Comparison of ENCODE assay signal across 16 cellular contexts in the genomic region with DNA sequence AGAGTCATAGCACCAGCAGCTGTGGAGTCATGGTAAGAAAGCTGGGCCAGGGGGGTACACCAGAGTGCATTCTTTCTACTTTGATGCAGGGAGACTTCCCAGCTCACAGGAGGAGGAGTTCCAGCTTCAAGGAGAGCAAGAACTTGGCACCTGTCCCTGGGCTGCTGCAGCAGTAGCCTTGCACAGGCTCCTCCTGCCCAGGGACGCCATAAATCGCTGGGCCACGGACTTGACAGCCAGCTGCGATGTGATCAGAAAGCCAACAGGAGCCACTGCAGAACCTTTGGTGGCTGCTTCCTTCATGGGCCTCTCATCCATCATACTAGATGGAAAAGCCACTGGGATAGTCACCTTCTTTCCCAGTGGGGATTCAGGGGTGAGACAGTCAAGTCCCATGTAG.
A peak's percentile ranks its signal among the peaks of the same experiment; 100 is the strongest.
DNase-seq lines count a peak whose midpoint lies in the region; ATAC-seq and TF ChIP-seq lines count a peak whose summit lies in the region.
"Had no signal": no experiment of that assay in that cellular context is flagged by ENCODE, and none has a peak within 500 bp of the region (broad histone marks: within the 10 kb centered on the region; RNA-seq: fewer than 3 reads in every experiment).

No MANE protein-coding gene starts in this region.

- H3K9me2 ChIP-seq in GM23338 (ENCODE audit: insufficient read depth): no peaks in the 10 kb centered on the region

- H3K9ac ChIP-seq in neural progenitor cell: no peak overlapping the region

- no peaks in the 10 kb centered on the region; the same call in 2 of the 3 replicates for H3K9me3 Mint-ChIP-seq in GM23338
- H3K9me3 Mint-ChIP-seq in neural progenitor cell: no peaks in the 10 kb centered on the region
- H3K9me3 Mint-ChIP-seq: activated CD4-positive, alpha-beta T cell treated with anti-CD3 and anti-CD28 coated beads, Interleukin-2, amount 10 ng/mL, durations not matched to agents 24 days and 14 days had no signal

- no peaks in the 10 kb centered on the region for H3K79me2 ChIP-seq in GM23338 (replicated peaks; ENCODE audit: insufficient read depth)
- no peaks in the 10 kb centered on the region for H3K79me2 ChIP-seq in neural progenitor cell (ENCODE audit: low read depth)

- H3K36me3 ChIP-seq in GM23338 (ENCODE audit: insufficient read depth) (no peaks in the 10 kb centered on the region; the same call in 1 of the 2 replicates), neural progenitor cell (no peaks in the 10 kb centered on the region)
- H3K36me3 ChIP-seq: BE2C, pancreas had no signal

- no peak overlapping the region for H3K27ac ChIP-seq in GM23338 (ENCODE audit: low read depth)
- no peak overlapping the region for H3K27ac ChIP-seq in neural progenitor cell
- H3K27ac ChIP-seq: pancreas, PC-9, SK-N-MC had no signal

- TF ChIP-seq CTCF in GM23338 (conservative IDR thresholded peaks at IDR 0.05; ENCODE audit: low read depth in 2 of 2) (peak in 1 of 2 experiments; percentile 23; a peak in 2 of 4 replicates), neural progenitor cell (IDR thresholded peaks at IDR 0.05) (no peak)

- H3F3A ChIP-seq in GM23338 (replicated peaks; ENCODE audit: low read depth): no peaks in the 10 kb centered on the region
- no peaks in the 10 kb centered on the region for H3F3A ChIP-seq in neural progenitor cell (ENCODE audit: low read depth)

- H3K27me3 ChIP-seq in GM23338 (ENCODE audit: insufficient read depth) (no peaks in the 10 kb centered on the region), neural progenitor cell (no peaks in the 10 kb centered on the region)
- H3K27me3 ChIP-seq: BE2C, pancreas had no signal

- ATAC-seq in GM23338: no peak
- ATAC-seq: effector memory CD8-positive, alpha-beta T cell had no signal

- H3K27me3 Mint-ChIP-seq in GM23338 (ENCODE audit: insufficient read depth, low read depth, poor library complexity): no peaks in the 10 kb centered on the region
- no peaks in the 10 kb centered on the region for H3K27me3 Mint-ChIP-seq in neural progenitor cell (ENCODE audit: insufficient read depth, low read depth)
- H3K27me3 Mint-ChIP-seq: activated CD4-positive, alpha-beta T cell treated with anti-CD3 and anti-CD28 coated beads, Interleukin-2, amount 10 ng/mL, durations not matched to agents 24 days and 14 days had no signal

- H3K9me3 ChIP-seq in neural progenitor cell (ENCODE audit: low read depth): no peaks in the 10 kb centered on the region
- H3K9me3 ChIP-seq: BE2C, pancreas had no signal

- H3K27ac Mint-ChIP-seq in GM23338 (no peak overlapping the region), neural progenitor cell (no peak overlapping the region)
- H3K27ac Mint-ChIP-seq: activated CD4-positive, alpha-beta T cell treated with anti-CD3 and anti-CD28 coated beads, Interleukin-2, amount 10 ng/mL, durations not matched to agents 24 days and 14 days; effector memory CD8-positive, alpha-beta T cell had no signal

- peaks cover 46% of the 10 kb centered on the region for H3K4me1 Mint-ChIP-seq in GM23338
- no peaks in the 10 kb centered on the region for H3K4me1 Mint-ChIP-seq in neural progenitor cell
- H3K4me1 Mint-ChIP-seq: activated CD4-positive, alpha-beta T cell treated with anti-CD3 and anti-CD28 coated beads, Interleukin-2, amount 10 ng/mL, durations not matched to agents 24 days and 14 days had no signal

- H2AFZ ChIP-seq in GM23338: peak overlapping the region; percentile 34
- H2AFZ ChIP-seq in neural progenitor cell (replicated peaks): no peak overlapping the region

- H4K20me1 ChIP-seq in GM23338 (replicated peaks; ENCODE audit: insufficient read depth) (no peaks in the 10 kb centered on the region), neural progenitor cell (ENCODE audit: low read depth) (no peaks in the 10 kb centered on the region)

- no peak overlapping the region for H3K4me3 Mint-ChIP-seq in GM23338
- H3K4me3 Mint-ChIP-seq in neural progenitor cell: no peak overlapping the region
- H3K4me3 Mint-ChIP-seq: activated CD4-positive, alpha-beta T cell treated with anti-CD3 and anti-CD28 coated beads, Interleukin-2, amount 10 ng/mL, durations not matched to agents 24 days and 14 days; effector memory CD8-positive, alpha-beta T cell had no signal

- H3K4me2 ChIP-seq in GM23338: 0 out of 2 replicates have a peak overlapping the region, but pooled peaks have one; percentile 18
- no peak overlapping the region for H3K4me2 ChIP-seq in neural progenitor cell
- H3K4me2 ChIP-seq: PC-9 had no signal

- DNase-seq in COLO668 (lab: John Stamatoyannopoulos, UW; ENCODE audit: unreplicated experiment): peak; percentile 2
- DNase-seq in GM23338 (ENCODE audit: low spot score): no peak
- peak; percentile 38 for DNase-seq in SHP77 treated with DMSO at 0.1 percent for 48 hours (lab: John Stamatoyannopoulos, UW)
- peak; percentile 3 for DNase-seq in neural progenitor cell (ENCODE audit: low spot score)
- no peak for DNase-seq in NCI-H446 (lab: John Stamatoyannopoulos, UW)
- no peak for DNase-seq in stimulated activated CD4-positive, alpha-beta T cell treated with anti-CD3 and anti-CD28 coated beads, Interleukin-4, amount 100 ng/mL, for 1 hour
- DNase-seq in NCI-H1092 (lab: John Stamatoyannopoulos, UW): no peak
- DNase-seq: activated CD4-positive, alpha-beta T cell treated with anti-CD3 and anti-CD28 coated beads, Interleukin-2, amount 10 ng/mL, durations not matched to agents 24 days and 14 days; BE2C; effector memory CD8-positive, alpha-beta T cell; glutamatergic neuron; NCI-H1694 treated with DMSO at 0.1 percent for 48 hours; PC-9; stimulated activated CD4-positive, alpha-beta T cell treated with anti-CD3 and anti-CD28 coated beads, Interleukin-1b, Interleukin-23, amount 100 ng/mL, for 48 hours had no signal

- H3K4me1 ChIP-seq in GM23338 (ENCODE audit: insufficient read depth) (peaks cover 57% of the 10 kb centered on the region), neural progenitor cell (no peaks in the 10 kb centered on the region)
- H3K4me1 ChIP-seq: BE2C, pancreas had no signal

- H3K4me3 ChIP-seq in GM23338: no peak overlapping the region
- no peak overlapping the region for H3K4me3 ChIP-seq in neural progenitor cell
- H3K4me3 ChIP-seq: pancreas, PC-9, SK-N-MC had no signal

- H3K36me3 Mint-ChIP-seq in GM23338 (ENCODE audit: low read depth) (peaks cover 2% of the 10 kb centered on the region; the same call in 1 of the 3 replicates), neural progenitor cell (no peaks in the 10 kb centered on the region)

TF ChIP-seq in GM23338, 12 proteins besides CTCF, POLR2A, EP300 and RAD21:
- TF ChIP-seq, protein P1, sequence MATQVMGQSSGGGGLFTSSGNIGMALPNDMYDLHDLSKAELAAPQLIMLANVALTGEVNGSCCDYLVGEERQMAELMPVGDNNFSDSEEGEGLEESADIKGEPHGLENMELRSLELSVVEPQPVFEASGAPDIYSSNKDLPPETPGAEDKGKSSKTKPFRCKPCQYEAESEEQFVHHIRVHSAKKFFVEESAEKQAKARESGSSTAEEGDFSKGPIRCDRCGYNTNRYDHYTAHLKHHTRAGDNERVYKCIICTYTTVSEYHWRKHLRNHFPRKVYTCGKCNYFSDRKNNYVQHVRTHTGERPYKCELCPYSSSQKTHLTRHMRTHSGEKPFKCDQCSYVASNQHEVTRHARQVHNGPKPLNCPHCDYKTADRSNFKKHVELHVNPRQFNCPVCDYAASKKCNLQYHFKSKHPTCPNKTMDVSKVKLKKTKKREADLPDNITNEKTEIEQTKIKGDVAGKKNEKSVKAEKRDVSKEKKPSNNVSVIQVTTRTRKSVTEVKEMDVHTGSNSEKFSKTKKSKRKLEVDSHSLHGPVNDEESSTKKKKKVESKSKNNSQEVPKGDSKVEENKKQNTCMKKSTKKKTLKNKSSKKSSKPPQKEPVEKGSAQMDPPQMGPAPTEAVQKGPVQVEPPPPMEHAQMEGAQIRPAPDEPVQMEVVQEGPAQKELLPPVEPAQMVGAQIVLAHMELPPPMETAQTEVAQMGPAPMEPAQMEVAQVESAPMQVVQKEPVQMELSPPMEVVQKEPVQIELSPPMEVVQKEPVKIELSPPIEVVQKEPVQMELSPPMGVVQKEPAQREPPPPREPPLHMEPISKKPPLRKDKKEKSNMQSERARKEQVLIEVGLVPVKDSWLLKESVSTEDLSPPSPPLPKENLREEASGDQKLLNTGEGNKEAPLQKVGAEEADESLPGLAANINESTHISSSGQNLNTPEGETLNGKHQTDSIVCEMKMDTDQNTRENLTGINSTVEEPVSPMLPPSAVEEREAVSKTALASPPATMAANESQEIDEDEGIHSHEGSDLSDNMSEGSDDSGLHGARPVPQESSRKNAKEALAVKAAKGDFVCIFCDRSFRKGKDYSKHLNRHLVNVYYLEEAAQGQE (IDR thresholded peaks at IDR 0.05; ENCODE audit: unreplicated experiment): no peak
- TF ChIP-seq CREB1 (CRISPR knock-in tag; IDR thresholded peaks at IDR 0.05; ENCODE audit: low read depth) (no peak), POLR2AphosphoS5 (IDR thresholded peaks at IDR 0.05; ENCODE audit: low read depth) (no peak)

Comparison
In these comparisons a context has a peak if more than half of its experiments do, and no peak if none do; other contexts are left out.
1. DNase-seq: peak in COLO668 (single experiment), SHP77 treated with DMSO at 0.1 percent for 48 hours (single experiment) and neural progenitor cell (single experiment); none in GM23338 (single experiment), NCI-H446 (0 of 2), stimulated activated CD4-positive, alpha-beta T cell treated with anti-CD3 and anti-CD28 coated beads, Interleukin-4, amount 100 ng/mL, for 1 hour (single experiment) and NCI-H1092 (single experiment).